Comparison of ENCODE assay signal across 11 cellular contexts in the genomic region with DNA sequence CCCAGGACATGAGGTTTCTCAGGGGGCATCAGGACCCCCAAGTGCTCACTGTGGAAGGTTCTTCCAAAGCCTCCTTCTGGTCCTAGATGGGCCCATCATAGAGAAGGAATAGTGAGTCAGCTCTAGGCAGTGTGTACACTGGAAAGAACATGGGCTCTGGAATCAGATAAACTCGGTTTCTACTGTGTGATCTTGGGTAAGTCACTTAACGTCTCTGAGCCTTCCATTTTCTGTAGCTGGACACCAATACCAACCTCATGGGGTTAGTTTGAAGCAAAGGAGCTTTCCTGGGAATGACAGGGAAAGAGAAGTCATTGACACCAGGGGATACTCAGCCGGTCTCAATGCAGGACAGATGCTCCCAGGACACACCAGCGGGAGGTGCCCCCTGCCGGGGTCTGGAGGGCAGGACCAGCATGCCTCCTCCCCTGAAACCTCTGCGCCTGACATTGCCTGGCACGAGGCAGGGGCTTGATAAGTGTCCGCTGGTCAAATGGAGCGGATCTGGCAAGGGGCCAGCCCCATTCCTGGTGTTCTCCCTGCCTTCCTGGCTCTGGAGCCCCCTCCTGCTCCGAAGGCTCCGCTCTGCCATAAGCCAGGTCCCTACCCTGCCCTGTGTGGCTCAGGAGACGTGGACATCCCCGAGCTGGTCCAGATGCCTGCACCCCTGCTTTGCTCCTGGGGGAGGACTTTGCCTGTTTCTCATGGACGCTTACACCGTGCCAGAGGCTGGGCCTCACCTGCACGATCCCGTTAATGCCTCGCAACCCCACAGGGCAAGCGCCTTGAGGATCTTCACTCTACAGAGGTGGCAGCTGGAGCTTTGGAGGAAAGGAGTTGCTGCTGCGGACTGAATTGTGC. TPM values are rescaled to one million over a fixed set of nuclear protein-coding genes. Genes with fewer than 3 reads are reported as not detected.
A peak's percentile ranks its signal among the peaks of the same experiment; 100 is the strongest.
DNase-seq lines count a peak whose midpoint lies in the region; ATAC-seq and TF ChIP-seq lines count a peak whose summit lies in the region.
"Had no signal": no experiment of that assay in that cellular context is flagged by ENCODE, and none has a peak within 500 bp of the region (broad histone marks: within the 10 kb centered on the region; RNA-seq: fewer than 3 reads in every experiment).

No MANE protein-coding gene starts in this region.

- no peak for TF ChIP-seq CTCF in body of pancreas (IDR thresholded peaks at IDR 0.05)
- no peak for TF ChIP-seq CTCF in lower lobe of right lung (IDR thresholded peaks at IDR 0.05)
- TF ChIP-seq CTCF in testis (IDR thresholded peaks at IDR 0.05) = no peak

- H3K36me3 ChIP-seq in body of pancreas (replicated peaks in 1 of 2; ENCODE audit: insufficient read depth in 1 of 2, low read depth in 2 of 2) = no peaks in the 10 kb centered on the region
- no peaks in the 10 kb centered on the region for H3K36me3 ChIP-seq in lower lobe of right lung
- no peaks in the 10 kb centered on the region for H3K36me3 ChIP-seq in testis (ENCODE audit: low read depth, missing control alignments)

- DNase-seq in DMS 273 (lab: John Stamatoyannopoulos, UW; ENCODE audit: unreplicated experiment) = peak; percentile 98
- DNase-seq in DMS 273 treated with DMSO at 0.1 percent for 48 hours (lab: John Stamatoyannopoulos, UW) = no peak
- peak; percentile 28 to 54 (median 47) for DNase-seq in body of pancreas
- peak; percentile 49 for DNase-seq in lower lobe of right lung
- peak; percentile 39 for DNase-seq in testis
- DNase-seq in activated T-cell treated with anti-CD3 and anti-CD28 coated beads for 4 hours = no peak
- no peak for DNase-seq in KBM-7
- DNase-seq in epidermal melanocyte (ENCODE audit: insufficient read length, low spot score) = no peak

- intact Hi-C loops in body of pancreas (cut with DNase I) (no loop called here), lower lobe of right lung (cut with DNase I) (no loop called here), testis (cut with DNase I; ENCODE audit: low total_unique reads) (no loop called here)

- no peak for TF ChIP-seq POLR2A in body of pancreas (IDR thresholded peaks at IDR 0.05)
- TF ChIP-seq POLR2A in testis (IDR thresholded peaks at IDR 0.05) = no peak

- in situ Hi-C loops in KBM-7 (cut with MboI; ENCODE audit: low pct_unique_long_range_greater_than_20kb, low sequenced_read_pairs) = no loop called here

- H3K9me3 ChIP-seq in body of pancreas (no peaks in the 10 kb centered on the region), lower lobe of right lung (no peaks in the 10 kb centered on the region), testis (no peaks in the 10 kb centered on the region)

- H3K4me3 ChIP-seq in body of pancreas (no peak overlapping the region), lower lobe of right lung (no peak overlapping the region), testis (no peak overlapping the region)

- H3K27ac ChIP-seq in body of pancreas (peak overlapping the region; percentile 67 to 82 (median 78)), lower lobe of right lung (no peak overlapping the region), testis (no peak overlapping the region)

- peaks cover 26% of the 10 kb centered on the region for H3K4me1 ChIP-seq in body of pancreas
- H3K4me1 ChIP-seq in lower lobe of right lung = peaks cover 20% of the 10 kb centered on the region
- H3K4me1 ChIP-seq in testis = peaks cover 20% of the 10 kb centered on the region

- ATAC-seq in body of pancreas = no peak
- peak in 1 of 2 donors; percentile 4 for ATAC-seq in lower lobe of right lung

- 59 to 61% methylated on average over 6 to 19 of the region's 20 CpGs for WGBS in body of pancreas, 2 donors
- WGBS in testis, 2 donors = 70 to 85% methylated on average over 9 to 20 of the region's 20 CpGs

- H3K27me3 ChIP-seq in body of pancreas = no peaks in the 10 kb centered on the region
- no peaks in the 10 kb centered on the region for H3K27me3 ChIP-seq in lower lobe of right lung (ENCODE audit: low read depth)
- H3K27me3 ChIP-seq in testis = no peaks in the 10 kb centered on the region

RNA-seq across cellular contexts. Expression of a gene that starts 52.8 kb away (rescaled TPM):
- total RNA-seq in body of pancreas (1 to 10 TPM; 3.6 TPM), lower lobe of right lung (2.1 TPM), testis (not detected)
- polyA plus RNA-seq in testis (ENCODE audit: insufficient read depth, low read depth, low replicate concordance) = not detected
- total RNA-seq: activated CD4-positive, alpha-beta memory T cell treated with anti-CD3 and anti-CD28 coated beads, Interleukin-2, amount 10 ng/mL, durations not matched to agents 7 days and 5 days; CD4-positive, alpha-beta T cell; endodermal cell had no signal

Comparison
In these comparisons a context has a peak if more than half of its experiments do, and no peak if none do; other contexts are left out.
1. DNase-seq: peak in DMS 273 (single experiment), body of pancreas (4 of 4), lower lobe of right lung (single experiment) and testis (single experiment); none in DMS 273 treated with DMSO at 0.1 percent for 48 hours (single experiment), activated T-cell treated with anti-CD3 and anti-CD28 coated beads for 4 hours (single experiment), KBM-7 (single experiment) and epidermal melanocyte (single experiment).
2. H3K27ac ChIP-seq: peak in body of pancreas (4 of 4); none in lower lobe of right lung (single experiment) and testis (0 of 2).